Comparison of ENCODE assay signal across 16 cellular contexts in genomic region chr3:130834476-130834875, GRCh38. TPM values are rescaled to one million over a fixed set of nuclear protein-coding genes. Genes with fewer than 3 reads are reported as not detected.
DNase-seq lines count a peak whose midpoint lies in the region; FAIRE-seq and TF ChIP-seq lines count a peak whose summit lies in the region.
"Had no signal": no experiment of that assay in that cellular context is flagged by ENCODE, and none has a peak within 500 bp of the region (broad histone marks: within the 10 kb centered on the region; RNA-seq: fewer than 3 reads in every experiment).

No MANE protein-coding gene starts in this region.

- H3K9ac ChIP-seq in astrocyte (ENCODE audit: low read length) (no peak overlapping the region), subcutaneous abdominal adipose tissue (ENCODE audit: low read length in 5 of 5) (no peak overlapping the region)

- H3K4me3 ChIP-seq in left ventricle myocardium inferior (no peak overlapping the region), right atrium auricular region (no peak overlapping the region), astrocyte (ENCODE audit: insufficient read depth, low read depth, low read length) (no peak overlapping the region), fibroblast of the aortic adventitia (ENCODE audit: low read depth, low read length) (no peak overlapping the region), subcutaneous abdominal adipose tissue (ENCODE audit: low read depth in 1 of 5, low read length in 5 of 5) (no peak overlapping the region)
- H3K4me3 ChIP-seq: uterus had no signal

- TF ChIP-seq CTCF in left ventricle myocardium inferior (IDR thresholded peaks at IDR 0.05; ENCODE audit: borderline replicate concordance): no peak
- TF ChIP-seq CTCF in right atrium auricular region (IDR thresholded peaks at IDR 0.05): no peak
- no peak for TF ChIP-seq CTCF in astrocyte (IDR thresholded peaks at IDR 0.05; ENCODE audit: insufficient read depth, low read depth, low read length)
- TF ChIP-seq CTCF in fibroblast of the aortic adventitia (IDR thresholded peaks at IDR 0.05; ENCODE audit: insufficient read depth, low read length): no peak

- peaks cover 20% of the 10 kb centered on the region for H3K4me1 ChIP-seq in left ventricle myocardium inferior
- H3K4me1 ChIP-seq in right atrium auricular region: peaks cover 0 to 21% of the 10 kb centered on the region in 2 donors
- no peaks in the 10 kb centered on the region for H3K4me1 ChIP-seq in astrocyte (ENCODE audit: insufficient read depth, low read length)
- H3K4me1 ChIP-seq in subcutaneous abdominal adipose tissue (ENCODE audit: control insufficient read depth in 5 of 5, insufficient read depth in 5 of 5, low read length in 5 of 5): peaks cover 0 to 34% (median 23%) of the 10 kb centered on the region in 5 donors
- H3K4me1 ChIP-seq: uterus had no signal

- H2AFZ ChIP-seq in astrocyte (ENCODE audit: low read depth, low read length): no peak overlapping the region

- H3K4me2 ChIP-seq in astrocyte (ENCODE audit: low read length): no peak overlapping the region

- H3K36me3 ChIP-seq in left ventricle myocardium inferior (no peaks in the 10 kb centered on the region), right atrium auricular region (no peaks in the 10 kb centered on the region), astrocyte (ENCODE audit: insufficient read depth, low read length) (no peaks in the 10 kb centered on the region), subcutaneous abdominal adipose tissue (ENCODE audit: control insufficient read depth in 5 of 5, insufficient read depth in 5 of 5, low read length in 5 of 5) (no peaks in the 10 kb centered on the region)
- H3K36me3 ChIP-seq: uterus had no signal

- no peaks in the 10 kb centered on the region for H3K27me3 Mint-ChIP-seq in astrocyte (ENCODE audit: low read depth, unreplicated experiment)

- no peaks in the 10 kb centered on the region for H3K27me3 ChIP-seq in left ventricle myocardium inferior (ENCODE audit: low read depth)
- H3K27me3 ChIP-seq in right atrium auricular region: no peaks in the 10 kb centered on the region
- H3K27me3 ChIP-seq in astrocyte (ENCODE audit: insufficient read depth, low read length): no peaks in the 10 kb centered on the region
- no peaks in the 10 kb centered on the region for H3K27me3 ChIP-seq in subcutaneous abdominal adipose tissue (ENCODE audit: control insufficient read depth in 5 of 5, insufficient read depth in 4 of 5, low read length in 5 of 5)
- H3K27me3 ChIP-seq: uterus had no signal

- H3K27ac ChIP-seq in left ventricle myocardium inferior (replicated peaks) (peak overlapping the region; percentile 68), right atrium auricular region (peak overlapping the region in 1 of 2 donors; percentile 80), astrocyte (ENCODE audit: low read depth, low read length) (no peak overlapping the region), subcutaneous abdominal adipose tissue (ENCODE audit: low read depth, low read length) (peak overlapping the region; percentile 73)
- H3K27ac ChIP-seq: uterus had no signal

- intact Hi-C loops in left ventricle myocardium inferior (cut with micrococcal nuclease): no loop called here

- no peaks in the 10 kb centered on the region for H3K4me1 Mint-ChIP-seq in astrocyte (ENCODE audit: low read depth, unreplicated experiment)

- no peak for FAIRE-seq in astrocyte (lab: Jason Lieb, UNC)

- H4K20me1 ChIP-seq in astrocyte (ENCODE audit: insufficient read depth, low read length): no peaks in the 10 kb centered on the region

- no peak overlapping the region for H3K4me3 Mint-ChIP-seq in astrocyte (ENCODE audit: unreplicated experiment)
- H3K4me3 Mint-ChIP-seq: activated CD8-positive, alpha-beta T cell treated with anti-CD3 and anti-CD28 coated beads, Interleukin-2, amount 10 ng/mL, durations not matched to agents 7 days and 5 days; activated naive CD8-positive, alpha-beta T cell treated with anti-CD3 and anti-CD28 coated beads, Interleukin-2, amount 50 U/mL, for 24 hours had no signal

- H3K9me3 ChIP-seq in left ventricle myocardium inferior (replicated peaks) (no peaks in the 10 kb centered on the region), right atrium auricular region (no peaks in the 10 kb centered on the region), astrocyte (ENCODE audit: insufficient read depth, low read depth, low read length) (no peaks in the 10 kb centered on the region), subcutaneous abdominal adipose tissue (ENCODE audit: control insufficient read depth in 5 of 5, low read length in 5 of 5) (no peaks in the 10 kb centered on the region)
- H3K9me3 ChIP-seq: uterus had no signal

- no peaks in the 10 kb centered on the region for H3K79me2 ChIP-seq in astrocyte (ENCODE audit: insufficient read depth, low read length)

- H3K9me3 Mint-ChIP-seq in astrocyte (ENCODE audit: unreplicated experiment): no peaks in the 10 kb centered on the region
- H3K9me3 Mint-ChIP-seq: activated naive CD8-positive, alpha-beta T cell treated with anti-CD3 and anti-CD28 coated beads, Interleukin-2, amount 50 U/mL, for 24 hours had no signal

- no peak for DNase-seq in left ventricle myocardium inferior
- no peak for DNase-seq in right atrium auricular region (ENCODE audit: low spot score)
- peak; percentile 23 for DNase-seq in astrocyte (ENCODE audit: low read depth)
- peak; percentile 64 for DNase-seq in fibroblast of the aortic adventitia (ENCODE audit: low read depth)
- DNase-seq in ACHN: no peak
- no peak for DNase-seq in medulla oblongata (ENCODE audit: extremely low spot score)
- DNase-seq in NCI-H2171 (lab: John Stamatoyannopoulos, UW): no peak
- DNase-seq: activated CD8-positive, alpha-beta T cell treated with anti-CD3 and anti-CD28 coated beads, Interleukin-2, amount 10 ng/mL, durations not matched to agents 7 days and 5 days; activated naive CD8-positive, alpha-beta T cell treated with anti-CD3 and anti-CD28 coated beads, Interleukin-2, amount 50 U/mL, for 24 hours; cortex of kidney; NCI-H146; stimulated activated CD4-positive, alpha-beta T cell treated with anti-CD3 and anti-CD28 coated beads, Interleukin-12 subunit alpha, Interleukin-12 subunit beta, amount 100 ng/mL, for 4 hours; stimulated activated naive CD4-positive, alpha-beta T cell; SW 1271; uterus had no signal

- in situ Hi-C loops in ACHN (cut with HindIII; ENCODE audit: low pct_ligation_motif_present, low pct_unique_long_range_greater_than_20kb, low sequenced_read_pairs): no loop called here

- H3K36me3 Mint-ChIP-seq in astrocyte (ENCODE audit: low read depth, unreplicated experiment): no peaks in the 10 kb centered on the region

- no peak overlapping the region for H3K27ac Mint-ChIP-seq in astrocyte (ENCODE audit: unreplicated experiment)
- H3K27ac Mint-ChIP-seq: activated CD8-positive, alpha-beta T cell treated with anti-CD3 and anti-CD28 coated beads, Interleukin-2, amount 10 ng/mL, durations not matched to agents 7 days and 5 days; activated naive CD8-positive, alpha-beta T cell treated with anti-CD3 and anti-CD28 coated beads, Interleukin-2, amount 50 U/mL, for 24 hours had no signal

RNA-seq across cellular contexts. Expression of gene ATP2C1, which starts 59.4 kb away (rescaled TPM):
- total RNA-seq in left ventricle myocardium inferior (57.1 TPM), right atrium auricular region (10 to 100 TPM; 49.8 to 51.8 TPM), astrocyte (132 TPM in 2 replicates), fibroblast of the aortic adventitia (ENCODE audit: low replicate concordance) (73.2 and 106 TPM in 2 replicates)

Comparison
In these comparisons a context has a peak if more than half of its experiments do, and no peak if none do; other contexts are left out.
1. DNase-seq: peak in astrocyte (single experiment) and fibroblast of the aortic adventitia (single experiment); none in left ventricle myocardium inferior (single experiment), right atrium auricular region (single experiment), ACHN (single experiment), medulla oblongata (single experiment) and NCI-H2171 (single experiment).